ENCODE assay signal across 18 cellular contexts in the genomic region with DNA sequence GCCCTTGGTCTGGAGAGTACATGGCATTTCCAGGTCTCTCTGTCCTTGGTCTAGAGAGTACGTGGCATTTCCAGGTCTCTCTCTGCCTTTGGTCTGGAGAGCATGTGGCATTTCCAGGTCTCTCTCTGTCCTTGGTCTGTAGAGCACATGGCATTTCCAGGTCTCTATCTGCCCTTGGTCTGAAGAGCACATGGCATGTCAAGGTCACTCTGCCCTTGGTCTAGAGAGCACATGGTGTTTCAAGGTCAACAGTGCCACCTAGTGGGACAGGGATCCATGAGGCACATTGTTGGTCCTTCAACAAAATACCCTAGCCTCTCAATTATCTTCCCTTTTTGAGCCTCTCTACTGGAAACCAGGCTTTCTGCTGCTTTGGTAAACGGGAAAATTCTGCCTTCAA.
A peak's percentile ranks its signal among the peaks of the same experiment; 100 is the strongest.
DNase-seq lines count a peak whose midpoint lies in the region; ATAC-seq and TF ChIP-seq lines count a peak whose summit lies in the region.
"Had no signal": no experiment of that assay in that cellular context is flagged by ENCODE, and none has a peak within 500 bp of the region (broad histone marks: within the 10 kb centered on the region; RNA-seq: fewer than 3 reads in every experiment).

No MANE protein-coding gene starts in this region.

- H3F3A ChIP-seq in neural progenitor cell (ENCODE audit: low read depth), result no peaks in the 10 kb centered on the region

- no peaks in the 10 kb centered on the region for H3K79me2 ChIP-seq in neural progenitor cell (ENCODE audit: low read depth)

- H3K4me3 ChIP-seq in adipocyte (ENCODE audit: low read length), result peak overlapping the region; percentile 14
- H3K4me3 ChIP-seq in neural progenitor cell, result no peak overlapping the region
- H3K4me3 ChIP-seq: gastrocnemius medialis had no signal

- CTCF ChIA-PET in activated CD8-positive, alpha-beta T cell treated with anti-CD3 and anti-CD28 coated beads for 36 hours (lab: Charles Lee), result no interaction called here
- CTCF ChIA-PET in activated CD8-positive, alpha-beta T cell treated with anti-CD3 and anti-CD28 coated beads, Interleukin-2, amount 10 ng/mL, durations not matched to agents 7 days and 5 days (lab: Charles Lee), result no interaction called here

- POLR2A ChIA-PET in activated CD8-positive, alpha-beta T cell treated with anti-CD3 and anti-CD28 coated beads for 36 hours (lab: Charles Lee), result no interaction called here
- POLR2A ChIA-PET in activated CD8-positive, alpha-beta T cell treated with anti-CD3 and anti-CD28 coated beads, Interleukin-2, amount 10 ng/mL, durations not matched to agents 7 days and 5 days (lab: Charles Lee), result no interaction called here

- no peak overlapping the region for H3K27ac ChIP-seq in neural progenitor cell
- H3K27ac ChIP-seq: gastrocnemius medialis had no signal

- H4K20me1 ChIP-seq in neural progenitor cell (ENCODE audit: low read depth), result no peaks in the 10 kb centered on the region

- no peak overlapping the region for H3K27ac Mint-ChIP-seq in activated CD8-positive, alpha-beta T cell treated with anti-CD3 and anti-CD28 coated beads for 36 hours
- H3K27ac Mint-ChIP-seq in activated CD8-positive, alpha-beta T cell treated with anti-CD3 and anti-CD28 coated beads, Interleukin-2, amount 10 ng/mL, durations not matched to agents 7 days and 5 days, result no peak overlapping the region
- H3K27ac Mint-ChIP-seq in neural progenitor cell (no peak overlapping the region), T-helper 17 cell (no peak overlapping the region)
- H3K27ac Mint-ChIP-seq: B cell; stimulated activated naive CD8-positive, alpha-beta T cell treated with anti-CD3 and anti-CD28 coated beads, Interleukin-15, Interleukin-2, amounts not matched to agents 100 ng/mL and 50 ng/mL, for 24 hours had no signal

- H3K27me3 ChIP-seq in adipocyte (replicated peaks; ENCODE audit: control insufficient read depth, insufficient read depth, low read length) (no peaks in the 10 kb centered on the region), neural progenitor cell (no peaks in the 10 kb centered on the region)
- H3K27me3 ChIP-seq: gastrocnemius medialis had no signal

- intact Hi-C loops in activated CD8-positive, alpha-beta T cell treated with anti-CD3 and anti-CD28 coated beads for 36 hours (cut with micrococcal nuclease), result no loop called here

- peaks cover 60% of the 10 kb centered on the region for H3K9me3 Mint-ChIP-seq in activated CD8-positive, alpha-beta T cell treated with anti-CD3 and anti-CD28 coated beads for 36 hours
- peaks cover 14% of the 10 kb centered on the region for H3K9me3 Mint-ChIP-seq in activated CD8-positive, alpha-beta T cell treated with anti-CD3 and anti-CD28 coated beads, Interleukin-2, amount 10 ng/mL, durations not matched to agents 7 days and 5 days (ENCODE audit: insufficient read depth)
- H3K9me3 Mint-ChIP-seq in neural progenitor cell, result peaks cover 52% of the 10 kb centered on the region

- ATAC-seq in activated CD8-positive, alpha-beta T cell treated with anti-CD3 and anti-CD28 coated beads for 36 hours, result no peak
- ATAC-seq in activated CD8-positive, alpha-beta T cell treated with anti-CD3 and anti-CD28 coated beads, Interleukin-2, amount 10 ng/mL, durations not matched to agents 7 days and 5 days, result no peak
- no peak for ATAC-seq in T-helper 17 cell
- ATAC-seq: gastrocnemius medialis, left cardiac atrium, right cardiac atrium had no signal

- no peaks in the 10 kb centered on the region for H3K27me3 Mint-ChIP-seq in activated CD8-positive, alpha-beta T cell treated with anti-CD3 and anti-CD28 coated beads for 36 hours
- no peaks in the 10 kb centered on the region for H3K27me3 Mint-ChIP-seq in activated CD8-positive, alpha-beta T cell treated with anti-CD3 and anti-CD28 coated beads, Interleukin-2, amount 10 ng/mL, durations not matched to agents 7 days and 5 days (ENCODE audit: low read depth)
- H3K27me3 Mint-ChIP-seq in neural progenitor cell (ENCODE audit: insufficient read depth, low read depth), result peaks cover 4% of the 10 kb centered on the region
- no peaks in the 10 kb centered on the region for H3K27me3 Mint-ChIP-seq in T-helper 17 cell
- H3K27me3 Mint-ChIP-seq: B cell; naive B cell; stimulated activated naive CD8-positive, alpha-beta T cell treated with anti-CD3 and anti-CD28 coated beads, Interleukin-15, Interleukin-2, amounts not matched to agents 100 ng/mL and 50 ng/mL, for 24 hours had no signal

- H3K36me3 ChIP-seq in adipocyte (ENCODE audit: control insufficient read depth, insufficient read depth, low read length, severe bottlenecking) (no peaks in the 10 kb centered on the region), neural progenitor cell (no peaks in the 10 kb centered on the region)
- H3K36me3 ChIP-seq: gastrocnemius medialis had no signal

- peaks cover 51% of the 10 kb centered on the region for H3K36me3 Mint-ChIP-seq in activated CD8-positive, alpha-beta T cell treated with anti-CD3 and anti-CD28 coated beads for 36 hours (ENCODE audit: low read depth)
- H3K36me3 Mint-ChIP-seq in activated CD8-positive, alpha-beta T cell treated with anti-CD3 and anti-CD28 coated beads, Interleukin-2, amount 10 ng/mL, durations not matched to agents 7 days and 5 days (ENCODE audit: low read depth), result peaks cover 6% of the 10 kb centered on the region
- H3K36me3 Mint-ChIP-seq in neural progenitor cell, result peaks cover 1% of the 10 kb centered on the region
- peaks cover 2% of the 10 kb centered on the region for H3K36me3 Mint-ChIP-seq in T-helper 17 cell (ENCODE audit: low read depth)

- peak; percentile 10 for DNase-seq in activated CD8-positive, alpha-beta T cell treated with anti-CD3 and anti-CD28 coated beads for 36 hours
- DNase-seq in activated CD8-positive, alpha-beta T cell treated with anti-CD3 and anti-CD28 coated beads, Interleukin-2, amount 10 ng/mL, durations not matched to agents 7 days and 5 days, result no peak
- DNase-seq in adipocyte (ENCODE audit: low read depth) (no peak), neural progenitor cell (ENCODE audit: low spot score) (peak; percentile 19), NCI-H526 treated with DMSO at 0.1 percent for 48 hours (lab: John Stamatoyannopoulos, UW) (no peak), T-helper 17 cell (no peak), NCI-H1930 (lab: John Stamatoyannopoulos, UW) (no peak)
- DNase-seq: effector CD4-positive, alpha-beta T cell; gastrocnemius medialis; HCEC 1CT; left cardiac atrium; naive B cell; NCI-H187; NK-92 treated with Interleukin-12 subunit alpha and Interleukin-12 subunit beta, amount 100 ng/mL, for 24 hours; right cardiac atrium had no signal

- H3K9ac ChIP-seq in adipocyte (ENCODE audit: low read length) (no peak overlapping the region), neural progenitor cell (no peak overlapping the region)

- H3K4me1 Mint-ChIP-seq in activated CD8-positive, alpha-beta T cell treated with anti-CD3 and anti-CD28 coated beads for 36 hours (ENCODE audit: low read depth), result no peaks in the 10 kb centered on the region
- H3K4me1 Mint-ChIP-seq in activated CD8-positive, alpha-beta T cell treated with anti-CD3 and anti-CD28 coated beads, Interleukin-2, amount 10 ng/mL, durations not matched to agents 7 days and 5 days (ENCODE audit: low read depth), result no peaks in the 10 kb centered on the region
- H3K4me1 Mint-ChIP-seq in neural progenitor cell (no peaks in the 10 kb centered on the region), T-helper 17 cell (no peaks in the 10 kb centered on the region)
- H3K4me1 Mint-ChIP-seq: B cell, naive B cell had no signal

- no peak overlapping the region for H3K4me3 Mint-ChIP-seq in activated CD8-positive, alpha-beta T cell treated with anti-CD3 and anti-CD28 coated beads for 36 hours
- H3K4me3 Mint-ChIP-seq in activated CD8-positive, alpha-beta T cell treated with anti-CD3 and anti-CD28 coated beads, Interleukin-2, amount 10 ng/mL, durations not matched to agents 7 days and 5 days, result no peak overlapping the region
- no peak overlapping the region for H3K4me3 Mint-ChIP-seq in neural progenitor cell
- H3K4me3 Mint-ChIP-seq in T-helper 17 cell, result no peak overlapping the region
- H3K4me3 Mint-ChIP-seq: B cell; naive B cell; stimulated activated naive CD8-positive, alpha-beta T cell treated with anti-CD3 and anti-CD28 coated beads, Interleukin-15, Interleukin-2, amounts not matched to agents 100 ng/mL and 50 ng/mL, for 24 hours had no signal

- no peak overlapping the region for H2AFZ ChIP-seq in neural progenitor cell (replicated peaks)

- H3K4me2 ChIP-seq in neural progenitor cell, result no peak overlapping the region

- H3K4me1 ChIP-seq in adipocyte (ENCODE audit: control insufficient read depth, insufficient read depth, low read length) (no peaks in the 10 kb centered on the region), neural progenitor cell (no peaks in the 10 kb centered on the region)
- H3K4me1 ChIP-seq: gastrocnemius medialis had no signal

- no peak for TF ChIP-seq CTCF in activated CD8-positive, alpha-beta T cell treated with anti-CD3 and anti-CD28 coated beads for 36 hours (IDR thresholded peaks at IDR 0.05)
- TF ChIP-seq CTCF in LNCAP (IDR thresholded peaks at IDR 0.05) (peak; percentile 23; the same call in 1 of the 2 replicates), neural progenitor cell (IDR thresholded peaks at IDR 0.05) (no peak)

- peaks cover 39% of the 10 kb centered on the region for H3K9me3 ChIP-seq in adipocyte (ENCODE audit: control insufficient read depth, low read length)
- peaks cover 19% of the 10 kb centered on the region for H3K9me3 ChIP-seq in neural progenitor cell (ENCODE audit: low read depth)
- peaks cover 10% of the 10 kb centered on the region for H3K9me3 ChIP-seq in T-helper 17 cell (ENCODE audit: control insufficient read depth, low read length, poor library complexity, severe bottlenecking)

Comparison
In these comparisons a context has a peak if more than half of its experiments do, and no peak if none do; other contexts are left out.
1. DNase-seq: peak in activated CD8-positive, alpha-beta T cell treated with anti-CD3 and anti-CD28 coated beads for 36 hours (single experiment) and neural progenitor cell (single experiment); none in activated CD8-positive, alpha-beta T cell treated with anti-CD3 and anti-CD28 coated beads, Interleukin-2, amount 10 ng/mL, durations not matched to agents 7 days and 5 days (single experiment), adipocyte (single experiment), NCI-H526 treated with DMSO at 0.1 percent for 48 hours (single experiment), T-helper 17 cell (0 of 3) and NCI-H1930 (0 of 2).